In genomic region chr12:116358850-116359761, GRCh38 we compare ENCODE assay signal across 1 cellular context.
TF ChIP-seq lines count a peak whose summit lies in the region.

No MANE protein-coding gene starts in this region.

TF ChIP-seq in K562, 482 proteins besides CTCF, POLR2A, EP300 and RAD21 (continued from another document and continues in another):
- peak; percentile 96 for TF ChIP-seq PRDM10 (IDR thresholded peaks at IDR 0.05; ENCODE audit: partially characterized antibody)
- no peak for TF ChIP-seq NR2C2 (CRISPR knock-in tag; IDR thresholded peaks at IDR 0.05)
- 0 out of 2 replicates have a peak, but pooled peaks have one; percentile 27 for TF ChIP-seq NR2C2 (tag; IDR thresholded peaks at IDR 0.05)
- no peak for TF ChIP-seq PKNOX1 (IDR thresholded peaks at IDR 0.05)
- peak in 1 of 2 experiments; percentile 35; a peak in 2 of 4 replicates for TF ChIP-seq KDM1A (IDR thresholded peaks at IDR 0.05)
- TF ChIP-seq HMG20B (CRISPR knock-in tag; IDR thresholded peaks at IDR 0.05) = no peak
- TF ChIP-seq BACH1 (tag; IDR thresholded peaks at IDR 0.05) = no peak; the same call in 1 of the 2 replicates
- no peak for TF ChIP-seq ZBTB34 (CRISPR knock-in tag; IDR thresholded peaks at IDR 0.05)
- peak; percentile 93 for TF ChIP-seq CREM (IDR thresholded peaks at IDR 0.05; ENCODE audit: low read depth)
- TF ChIP-seq ZNF232 (CRISPR knock-in tag; IDR thresholded peaks at IDR 0.05) = no peak
- TF ChIP-seq MXD1 (CRISPR knock-in tag; IDR thresholded peaks at IDR 0.05; ENCODE audit: borderline replicate concordance, poor library complexity, severe bottlenecking) = no peak
- peak; percentile 96 for TF ChIP-seq ZNF384 (IDR thresholded peaks at IDR 0.05; ENCODE audit: low read depth, low read length)
- TF ChIP-seq MCM5 (IDR thresholded peaks at IDR 0.05; ENCODE audit: low read depth) = no peak
- no peak for TF ChIP-seq POLR2AphosphoS2 (IDR thresholded peaks at IDR 0.05; ENCODE audit: low read length)
- no peak for TF ChIP-seq RFX7 (CRISPR knock-in tag; IDR thresholded peaks at IDR 0.05)
- no peak for TF ChIP-seq ESRRB (CRISPR knock-in tag; IDR thresholded peaks at IDR 0.05; ENCODE audit: borderline replicate concordance)
- no peak for TF ChIP-seq TCF7 (IDR thresholded peaks at IDR 0.05; ENCODE audit: borderline replicate concordance)
- 0 out of 2 replicates have a peak, but pooled peaks have one; percentile 64 for TF ChIP-seq HNRNPUL1 (IDR thresholded peaks at IDR 0.05; ENCODE audit: low read length)
- TF ChIP-seq CHD4 (IDR thresholded peaks at IDR 0.05; ENCODE audit: insufficient read depth, insufficient replicate concordance, low read depth, low read length, poor library complexity, severe bottlenecking) = peak; percentile 37
- no peak for TF ChIP-seq ZNF316 (IDR thresholded peaks at IDR 0.05)
- TF ChIP-seq RUNX1 (IDR thresholded peaks at IDR 0.05; ENCODE audit: low read depth) = no peak
- TF ChIP-seq TCF15 (CRISPR knock-in tag; IDR thresholded peaks at IDR 0.05) = 0 out of 2 replicates have a peak, but pooled peaks have one; percentile 47
- no peak for TF ChIP-seq GABPB1 (CRISPR knock-in tag; IDR thresholded peaks at IDR 0.05)
- peak; percentile 3; the same call in 1 of the 2 replicates for TF ChIP-seq MECOM (CRISPR knock-in tag; IDR thresholded peaks at IDR 0.05)
- no peak for TF ChIP-seq GABPB2 (CRISPR knock-in tag; conservative IDR thresholded peaks at IDR 0.05)
- TF ChIP-seq XRCC3 (IDR thresholded peaks at IDR 0.05) = no peak
- no peak for TF ChIP-seq NR2C1 (IDR thresholded peaks at IDR 0.05)
- TF ChIP-seq NR2C1 (tag; IDR thresholded peaks at IDR 0.05) = peak; percentile 47
- no peak for TF ChIP-seq RBM15 (IDR thresholded peaks at IDR 0.05; ENCODE audit: insufficient read depth, low read length)
- no peak for TF ChIP-seq ARID3A (IDR thresholded peaks at IDR 0.05; ENCODE audit: borderline replicate concordance, low read depth, low read length)
- no peak for TF ChIP-seq ZNF280B (CRISPR knock-in tag; IDR thresholded peaks at IDR 0.05)
- TF ChIP-seq ATF3 (IDR thresholded peaks at IDR 0.05) = peak; percentile 41; the same call in 1 of the 2 replicates
- no peak for TF ChIP-seq ATF3 (CRISPR knock-in tag; conservative IDR thresholded peaks at IDR 0.05)
- TF ChIP-seq NRF1 (conservative IDR thresholded peaks at IDR 0.05 in 1 of 2, IDR thresholded peaks at IDR 0.05 in 1 of 2) = peak in 1 of 2 experiments; percentile 46
- TF ChIP-seq MAFG (tag; conservative IDR thresholded peaks at IDR 0.05) = no peak
- TF ChIP-seq ZNF639 (CRISPR knock-in tag; conservative IDR thresholded peaks at IDR 0.05 in 1 of 2, IDR thresholded peaks at IDR 0.05 in 1 of 2) = peak in 1 of 2 experiments; percentile 44; a peak in 1 of 4 replicates
- TF ChIP-seq ZNF444 (CRISPR knock-in tag; IDR thresholded peaks at IDR 0.05) = no peak
- TF ChIP-seq NFIX (CRISPR knock-in tag; IDR thresholded peaks at IDR 0.05; ENCODE audit: low read depth) = no peak
- TF ChIP-seq ZBTB7A (IDR thresholded peaks at IDR 0.05; ENCODE audit: borderline replicate concordance, control insufficient read depth, low read depth, low read length) = peak; percentile 74; the same call in 1 of the 2 replicates
- no peak for TF ChIP-seq TARDBP (IDR thresholded peaks at IDR 0.05)
- TF ChIP-seq ZNF586 (CRISPR knock-in tag; conservative IDR thresholded peaks at IDR 0.05) = no peak
- TF ChIP-seq CREB1 (IDR thresholded peaks at IDR 0.05) = peak; percentile 76
- peak; percentile 81 for TF ChIP-seq CREB1 (CRISPR knock-in tag; IDR thresholded peaks at IDR 0.05)
- TF ChIP-seq CAMTA2 (CRISPR knock-in tag; conservative IDR thresholded peaks at IDR 0.05) = no peak
- no peak for TF ChIP-seq MCM7 (IDR thresholded peaks at IDR 0.05)
- no peak for TF ChIP-seq KAT8 (IDR thresholded peaks at IDR 0.05; ENCODE audit: low read depth)
- TF ChIP-seq CREB3L1 (IDR thresholded peaks at IDR 0.05; ENCODE audit: borderline replicate concordance, low read depth) = no peak; the same call in 1 of the 2 replicates
- TF ChIP-seq ZFPM2 (CRISPR knock-in tag; IDR thresholded peaks at IDR 0.05) = no peak
- no peak for TF ChIP-seq ARID2 (IDR thresholded peaks at IDR 0.05)
- peak; percentile 39; the same call in 1 of the 2 replicates for TF ChIP-seq MYNN (IDR thresholded peaks at IDR 0.05)
- TF ChIP-seq MYNN (CRISPR knock-in tag; IDR thresholded peaks at IDR 0.05) = no peak
- TF ChIP-seq ZBTB12 (CRISPR knock-in tag; IDR thresholded peaks at IDR 0.05) = peak; percentile 72
- TF ChIP-seq SFPQ (IDR thresholded peaks at IDR 0.05; ENCODE audit: low read depth, low read length) = no peak
